In the genomic region with DNA sequence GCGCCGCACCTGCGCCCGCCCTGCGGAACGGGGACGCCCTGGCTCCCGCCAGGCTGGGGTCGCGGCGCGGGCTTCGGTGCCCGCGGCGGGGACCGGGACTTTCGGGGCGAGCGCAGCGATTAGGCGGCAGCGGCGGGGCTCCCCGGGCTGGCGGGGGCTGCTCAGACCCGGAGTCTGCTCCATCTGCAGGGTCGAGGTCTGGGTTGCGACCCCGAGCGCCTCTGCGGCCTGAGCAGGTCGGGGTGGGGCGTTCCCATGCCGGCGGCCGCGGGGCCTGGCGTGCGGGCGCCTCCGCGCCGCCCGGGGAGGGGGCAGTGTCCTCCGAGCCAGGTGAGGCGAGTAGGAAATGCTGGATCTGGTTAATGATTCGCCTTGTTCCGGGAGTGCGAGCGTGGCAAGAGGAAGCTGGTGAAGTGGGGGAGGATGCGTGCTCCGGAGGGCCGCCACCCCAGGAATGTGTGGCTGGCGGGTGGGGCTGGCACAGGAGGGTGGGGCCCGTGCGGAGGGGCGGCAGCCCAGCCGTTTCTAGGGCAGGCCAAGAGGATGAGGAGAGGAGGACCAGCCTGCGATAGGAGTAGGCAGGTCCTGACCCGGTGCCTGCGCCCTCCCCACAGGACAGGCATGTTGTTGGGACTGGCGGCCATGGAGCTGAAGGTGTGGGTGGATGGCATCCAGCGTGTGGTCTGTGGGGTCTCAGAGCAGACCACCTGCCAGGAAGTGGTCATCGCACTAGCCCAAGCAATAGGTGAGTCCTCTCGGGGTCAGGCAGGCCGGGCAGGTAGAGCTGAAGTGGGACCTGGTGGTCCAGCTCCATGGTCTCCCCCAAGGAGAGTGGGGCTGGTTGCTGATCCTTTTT, we compare ENCODE assay signal across 8 cellular contexts. TPM values are rescaled to one million over a fixed set of nuclear protein-coding genes. Genes with fewer than 3 reads are reported as not detected.
DNase-seq lines count a peak whose midpoint lies in the region; ATAC-seq and TF ChIP-seq lines count a peak whose summit lies in the region.

No MANE protein-coding gene starts in this region.

- peaks cover 16% of the 10 kb centered on the region for H3K36me3 Mint-ChIP-seq in endodermal cell (ENCODE audit: low read depth)
- H3K36me3 Mint-ChIP-seq in naive thymus-derived CD8-positive, alpha-beta T cell: peaks cover 0 to 3% (median 0%) of the 10 kb centered on the region in 3 donors

- TF ChIP-seq CTCF in BJ (IDR thresholded peaks at IDR 0.05; ENCODE audit: insufficient read depth, low read depth, low read length) (no peak), endodermal cell (conservative IDR thresholded peaks at IDR 0.05) (no peak)

- WGBS in endodermal cell (ENCODE audit: insufficient coverage in 1 of 2, insufficient read length in 1 of 2), 2 experiments: 5 to 7% methylated on average over 37 to 67 of the region's 67 CpGs

- H3K4me1 ChIP-seq in endodermal cell (ENCODE audit: control insufficient read depth, insufficient read depth, low read length): peaks cover 9% of the 10 kb centered on the region

- no peaks in the 10 kb centered on the region for H3K9me3 Mint-ChIP-seq in endodermal cell
- H3K9me3 Mint-ChIP-seq in naive thymus-derived CD8-positive, alpha-beta T cell: no peaks in the 10 kb centered on the region

- POLR2A ChIA-PET in BJ (lab: Charles Lee): no interaction called here
- POLR2A ChIA-PET in naive thymus-derived CD8-positive, alpha-beta T cell (lab: Charles Lee): interaction anchor here (0.8 to 1.8 kb wide), 6 partner anchors 15 to 235 kb away, joined by 3 to 8 read pairs (median 4); a partner anchor contains a TSS

- H3K36me3 ChIP-seq in BJ (ENCODE audit: control insufficient read depth, insufficient read depth, low read length) (peaks cover 16% of the 10 kb centered on the region), endodermal cell (ENCODE audit: control insufficient read depth, insufficient read depth, low read length) (peaks cover 8% of the 10 kb centered on the region)

- CTCF ChIA-PET in BJ (lab: Yijun Ruan, JAX): no interaction called here

- ATAC-seq in GM19025 (IDR thresholded peaks at IDR 0.05; ENCODE audit: low read depth, unreplicated experiment) (peak; percentile 27), HG03135 (IDR thresholded peaks at IDR 0.05; ENCODE audit: unreplicated experiment) (peak; percentile 14)
- peak; percentile 45 to 55 for ATAC-seq in naive thymus-derived CD8-positive, alpha-beta T cell

- H3K4me1 Mint-ChIP-seq in endodermal cell: peaks cover 6% of the 10 kb centered on the region
- peaks cover 7 to 22% (median 16%) of the 10 kb centered on the region in 4 donors for H3K4me1 Mint-ChIP-seq in naive thymus-derived CD8-positive, alpha-beta T cell

- H3K4me3 ChIP-seq in BJ (ENCODE audit: low read depth, low read length): peak overlapping the region; percentile 60
- H3K4me3 ChIP-seq in endodermal cell (ENCODE audit: low read length): peak overlapping the region; percentile 82

- H3K27ac ChIP-seq in endodermal cell (ENCODE audit: low read depth, low read length): no peak overlapping the region

- H3K27ac Mint-ChIP-seq in endodermal cell: no peak overlapping the region
- H3K27ac Mint-ChIP-seq in naive thymus-derived CD8-positive, alpha-beta T cell: peak overlapping the region in 7 of 10 donors; percentile 43 to 91 (median 71)

- H3K27me3 ChIP-seq in BJ (ENCODE audit: control insufficient read depth, insufficient read depth, low read length) (peaks cover 12% of the 10 kb centered on the region), endodermal cell (ENCODE audit: control insufficient read depth, insufficient read depth, low read length, poor library complexity, severe bottlenecking) (peaks cover 19% of the 10 kb centered on the region)

- H3K9ac ChIP-seq in endodermal cell (ENCODE audit: extremely low read depth, low read length, poor library complexity, severe bottlenecking): peak overlapping the region; percentile 64

- peak overlapping the region; percentile 77 for H3K4me3 Mint-ChIP-seq in endodermal cell
- peak overlapping the region; percentile 82 to 91 (median 86) for H3K4me3 Mint-ChIP-seq in naive thymus-derived CD8-positive, alpha-beta T cell

- no peaks in the 10 kb centered on the region for H3K9me3 ChIP-seq in endodermal cell (ENCODE audit: control insufficient read depth, low read length)

- peaks cover 24% of the 10 kb centered on the region for H3K27me3 Mint-ChIP-seq in endodermal cell (ENCODE audit: insufficient read depth)
- no peaks in the 10 kb centered on the region for H3K27me3 Mint-ChIP-seq in naive thymus-derived CD8-positive, alpha-beta T cell

- DNase-seq in BJ (ENCODE audit: low read depth) (no peak), RPMI7951 (ENCODE audit: low read depth) (peak; percentile 47), endodermal cell (peak; percentile 75), superior temporal gyrus (ENCODE audit: extremely low spot score) (no peak), retina (no peak)
- peak in 1 of 10 donors; percentile 36 for DNase-seq in naive thymus-derived CD8-positive, alpha-beta T cell

RNA-seq across cellular contexts. Expression of a gene that starts 0.6 kb away (rescaled TPM):
- polyA plus RNA-seq in BJ (2011; rRNA removed): 17.3 and 25.1 TPM in 2 replicates
- polyA minus RNA-seq in BJ (2011; rRNA and poly(A)+ RNA removed): 4.0 and 6.5 TPM in 2 replicates
- total RNA-seq in RPMI7951 (2014; rRNA removed; shearing (Covaris generic)): 7.4 and 16.4 TPM in 2 replicates
- total RNA-seq in endodermal cell: 10 to 100 TPM; 34.2 to 36.3 TPM
- polyA plus RNA-seq in endodermal cell (2013, experiment 1 of 2): 11.3 TPM
- polyA plus RNA-seq in endodermal cell (2013, experiment 2 of 2): 14.6 TPM
- 10 to 100 TPM; 33.7 to 37.6 TPM for total RNA-seq in naive thymus-derived CD8-positive, alpha-beta T cell
- 10 to 100 TPM; 22.5 to 32.3 (median 24.2) TPM for polyA plus RNA-seq in naive thymus-derived CD8-positive, alpha-beta T cell

RNA-seq across cellular contexts. Expression of a gene that starts 0.8 kb away (rescaled TPM):
- 1.6 and 2.5 TPM in 2 replicates for polyA plus RNA-seq in BJ (2011; rRNA removed)
- polyA minus RNA-seq in BJ (2011; rRNA and poly(A)+ RNA removed): 0.66 and 0.77 TPM in 2 replicates
- 0.24 and 0.29 TPM in 2 replicates for total RNA-seq in RPMI7951 (2014; rRNA removed; shearing (Covaris generic))
- 10 to 100 TPM in 1 of 2 donors, 1 to 10 TPM in 1; 8.5 to 13.3 TPM for total RNA-seq in endodermal cell
- 1.8 TPM for polyA plus RNA-seq in endodermal cell (2013, experiment 1 of 2)
- 1.8 TPM for polyA plus RNA-seq in endodermal cell (2013, experiment 2 of 2)
- total RNA-seq in naive thymus-derived CD8-positive, alpha-beta T cell: 1 to 10 TPM; 6.5 to 7.2 TPM
- polyA plus RNA-seq in naive thymus-derived CD8-positive, alpha-beta T cell: 1 to 10 TPM in 1 of 3 donors, under 1 TPM in 2; 0.96 to 1.9 (median 0.99) TPM

RNA-seq across cellular contexts. Expression of a gene that starts 14.9 kb away (rescaled TPM):
- 6.8 and 10.7 TPM in 2 replicates for polyA plus RNA-seq in BJ (2011; rRNA removed)
- 5.8 and 8.0 TPM in 2 replicates for polyA minus RNA-seq in BJ (2011; rRNA and poly(A)+ RNA removed)
- 12.5 and 14.8 TPM in 2 replicates for total RNA-seq in RPMI7951 (2014; rRNA removed; shearing (Covaris generic))
- 10 to 100 TPM; 43.4 to 48.0 TPM for total RNA-seq in endodermal cell
- polyA plus RNA-seq in endodermal cell (2013, experiment 1 of 2): 23.9 TPM
- polyA plus RNA-seq in endodermal cell (2013, experiment 2 of 2): 22.0 TPM
- 10 to 100 TPM; 48.9 to 54.7 TPM for total RNA-seq in naive thymus-derived CD8-positive, alpha-beta T cell
- polyA plus RNA-seq in naive thymus-derived CD8-positive, alpha-beta T cell: 10 to 100 TPM in 1 of 3 donors, 1 to 10 TPM in 2; 3.5 to 19.8 (median 6.7) TPM

RNA-seq across cellular contexts. Expression of a gene that starts 24.0 kb away (rescaled TPM):
- 0.92 and 1.5 TPM in 2 replicates for polyA plus RNA-seq in BJ (2011; rRNA removed)
- 0.31 and 0.71 TPM in 2 replicates for polyA minus RNA-seq in BJ (2011; rRNA and poly(A)+ RNA removed)
- 0.29 TPM in 1 of 2 replicates, not detected in the other for total RNA-seq in RPMI7951 (2014; rRNA removed; shearing (Covaris generic))
- total RNA-seq in endodermal cell: 1 to 10 TPM; 3.0 to 4.3 TPM
- 0.93 TPM for polyA plus RNA-seq in endodermal cell (2013, experiment 1 of 2)
- polyA plus RNA-seq in endodermal cell (2013, experiment 2 of 2): 1.3 TPM
- 1 to 10 TPM; 4.4 to 5.2 TPM for total RNA-seq in naive thymus-derived CD8-positive, alpha-beta T cell
- 1 to 10 TPM in 1 of 3 donors, under 1 TPM in 2; 0.32 to 1.1 (median 0.44) TPM for polyA plus RNA-seq in naive thymus-derived CD8-positive, alpha-beta T cell

RNA-seq across cellular contexts. Expression of a gene that starts 26.0 kb away (rescaled TPM):
- polyA plus RNA-seq in BJ (2011; rRNA removed): 50.3 and 90.4 TPM in 2 replicates
- 49.1 and 69.2 TPM in 2 replicates for polyA minus RNA-seq in BJ (2011; rRNA and poly(A)+ RNA removed)
- total RNA-seq in RPMI7951 (2014; rRNA removed; shearing (Covaris generic)): 65.8 and 81.1 TPM in 2 replicates
- total RNA-seq in endodermal cell: 10 to 100 TPM; 64.8 to 68.2 TPM
- polyA plus RNA-seq in endodermal cell (2013, experiment 1 of 2): 48.8 TPM
- polyA plus RNA-seq in endodermal cell (2013, experiment 2 of 2): 45.1 TPM
- total RNA-seq in naive thymus-derived CD8-positive, alpha-beta T cell: 10 to 100 TPM; 36.2 to 40.7 TPM
- polyA plus RNA-seq in naive thymus-derived CD8-positive, alpha-beta T cell: 10 to 100 TPM in 2 of 3 donors, 1 to 10 TPM in 1; 8.6 to 26.7 (median 15.3) TPM

Comparison
In these comparisons a context has a peak if more than half of its experiments do, and no peak if none do; other contexts are left out.
1. DNase-seq: peak in RPMI7951 (single experiment) and endodermal cell (single experiment); none in BJ (single experiment), superior temporal gyrus (single experiment) and retina (single experiment).
2. Peak in every context shown above with its lines, with median percentiles within 50 percentile points of each other: ATAC-seq.